In genomic region chr1:201741763-201742342, GRCh38 we compare ENCODE assay signal across 13 cellular contexts.
A peak's percentile ranks its signal among the peaks of the same experiment; 100 is the strongest.
DNase-seq lines count a peak whose midpoint lies in the region; ATAC-seq and TF ChIP-seq lines count a peak whose summit lies in the region.
"Had no signal": no experiment of that assay in that cellular context is flagged by ENCODE, and none has a peak within 500 bp of the region (broad histone marks: within the 10 kb centered on the region; RNA-seq: fewer than 3 reads in every experiment).

No MANE protein-coding gene starts in this region.

- intact Hi-C loops in MCF 10A (cut with micrococcal nuclease) (no loop called here), breast epithelium (cut with DNase I; ENCODE audit: low total_unique reads) (no loop called here)

- peak overlapping the region; percentile 41 for H3K4me3 Mint-ChIP-seq in MCF 10A (ENCODE audit: unreplicated experiment)
- H3K4me3 Mint-ChIP-seq in T-helper 17 cell, result peak overlapping the region; percentile 41
- no peak overlapping the region for H3K4me3 Mint-ChIP-seq in activated CD8-positive, alpha-beta memory T cell treated with anti-CD3 and anti-CD28 coated beads, Interleukin-2, amount 10 ng/mL, durations not matched to agents 7 days and 5 days
- H3K4me3 Mint-ChIP-seq in activated naive CD4-positive, alpha-beta T cell treated with anti-CD3 and anti-CD28 coated beads, Interleukin-2, amount 10 ng/mL, durations not matched to agents 7 days and 5 days, result no peak overlapping the region
- H3K4me3 Mint-ChIP-seq: activated T-cell treated with anti-CD3 and anti-CD28 coated beads, Interleukin-2, amount 50 U/mL, for 24 hours had no signal

- no peaks in the 10 kb centered on the region for H3K27me3 ChIP-seq in breast epithelium

- TF ChIP-seq POLR2A in breast epithelium (IDR thresholded peaks at IDR 0.05), result no peak

- H3K4me1 Mint-ChIP-seq in MCF 10A (ENCODE audit: insufficient read depth, unreplicated experiment), result peaks cover 55% of the 10 kb centered on the region
- H3K4me1 Mint-ChIP-seq in T-helper 17 cell, result peaks cover 22% of the 10 kb centered on the region
- H3K4me1 Mint-ChIP-seq in activated CD8-positive, alpha-beta memory T cell treated with anti-CD3 and anti-CD28 coated beads, Interleukin-2, amount 10 ng/mL, durations not matched to agents 7 days and 5 days, result peaks cover 10% of the 10 kb centered on the region
- H3K4me1 Mint-ChIP-seq in activated naive CD4-positive, alpha-beta T cell treated with anti-CD3 and anti-CD28 coated beads, Interleukin-2, amount 10 ng/mL, durations not matched to agents 7 days and 5 days, result peaks cover 11% of the 10 kb centered on the region

- H3K27ac ChIP-seq in breast epithelium (peak overlapping the region in 1 of 2 donors; percentile 14), temporal lobe (ENCODE audit: low read depth, low read length) (peak overlapping the region; percentile 33)
- H3K27ac ChIP-seq: psoas muscle had no signal

- H3K36me3 Mint-ChIP-seq in MCF 10A (ENCODE audit: insufficient read depth, unreplicated experiment) (peaks cover 6% of the 10 kb centered on the region), T-helper 17 cell (ENCODE audit: low read depth) (no peaks in the 10 kb centered on the region)
- no peaks in the 10 kb centered on the region for H3K36me3 Mint-ChIP-seq in activated CD8-positive, alpha-beta memory T cell treated with anti-CD3 and anti-CD28 coated beads, Interleukin-2, amount 10 ng/mL, durations not matched to agents 7 days and 5 days
- no peaks in the 10 kb centered on the region for H3K36me3 Mint-ChIP-seq in activated naive CD4-positive, alpha-beta T cell treated with anti-CD3 and anti-CD28 coated beads, Interleukin-2, amount 10 ng/mL, durations not matched to agents 7 days and 5 days

- DNase-seq in MCF 10A (ENCODE audit: unreplicated experiment) (peak; percentile 47), breast epithelium (ENCODE audit: low spot score in 2 of 2) (no peak), T-helper 17 cell (no peak), fibroblast of villous mesenchyme (ENCODE audit: low read depth) (peak; percentile 85), NCI-H446 treated with DMSO at 0.1 percent for 48 hours (lab: John Stamatoyannopoulos, UW) (no peak)
- no peak for DNase-seq in activated CD8-positive, alpha-beta memory T cell treated with anti-CD3 and anti-CD28 coated beads, Interleukin-2, amount 10 ng/mL, durations not matched to agents 7 days and 5 days
- DNase-seq in activated naive CD4-positive, alpha-beta T cell treated with anti-CD3 and anti-CD28 coated beads, Interleukin-2, amount 10 ng/mL, durations not matched to agents 7 days and 5 days, result no peak
- DNase-seq: activated T-cell treated with anti-CD3 and anti-CD28 coated beads, Interleukin-2, amount 50 U/mL, for 24 hours; central memory CD4-positive, alpha-beta T cell; gastrocnemius medialis; NCI-H187 treated with DMSO at 0.1 percent for 48 hours had no signal

- no peak overlapping the region for H3K27ac Mint-ChIP-seq in MCF 10A (ENCODE audit: low read depth, unreplicated experiment)
- no peak overlapping the region for H3K27ac Mint-ChIP-seq in T-helper 17 cell
- H3K27ac Mint-ChIP-seq in activated CD8-positive, alpha-beta memory T cell treated with anti-CD3 and anti-CD28 coated beads, Interleukin-2, amount 10 ng/mL, durations not matched to agents 7 days and 5 days, result no peak overlapping the region
- H3K27ac Mint-ChIP-seq in activated naive CD4-positive, alpha-beta T cell treated with anti-CD3 and anti-CD28 coated beads, Interleukin-2, amount 10 ng/mL, durations not matched to agents 7 days and 5 days, result no peak overlapping the region
- H3K27ac Mint-ChIP-seq: activated T-cell treated with anti-CD3 and anti-CD28 coated beads, Interleukin-2, amount 50 U/mL, for 24 hours had no signal

- no TSS peak for BruUV-seq in MCF 10A (replicated peaks; lab: Mats Ljungman, UMichigan)

- H3K9me3 ChIP-seq in breast epithelium (no peaks in the 10 kb centered on the region), T-helper 17 cell (ENCODE audit: control insufficient read depth, low read length, poor library complexity, severe bottlenecking) (no peaks in the 10 kb centered on the region)
- H3K9me3 ChIP-seq: gastrocnemius medialis, psoas muscle had no signal

- no peaks in the 10 kb centered on the region for H3K36me3 ChIP-seq in breast epithelium
- H3K36me3 ChIP-seq: gastrocnemius medialis had no signal

- no peak for TF ChIP-seq CTCF in MCF 10A (IDR thresholded peaks at IDR 0.05; ENCODE audit: unreplicated experiment)
- no peak for TF ChIP-seq CTCF in breast epithelium (IDR thresholded peaks at IDR 0.05)
- no peak for TF ChIP-seq CTCF in fibroblast of villous mesenchyme (IDR thresholded peaks at IDR 0.05; ENCODE audit: insufficient read depth, low read depth, low read length)

- H3K27me3 Mint-ChIP-seq in MCF 10A (ENCODE audit: insufficient read depth, unreplicated experiment) (no peaks in the 10 kb centered on the region), T-helper 17 cell (no peaks in the 10 kb centered on the region)
- peaks cover 65% of the 10 kb centered on the region for H3K27me3 Mint-ChIP-seq in activated CD8-positive, alpha-beta memory T cell treated with anti-CD3 and anti-CD28 coated beads, Interleukin-2, amount 10 ng/mL, durations not matched to agents 7 days and 5 days
- peaks cover 62% of the 10 kb centered on the region for H3K27me3 Mint-ChIP-seq in activated naive CD4-positive, alpha-beta T cell treated with anti-CD3 and anti-CD28 coated beads, Interleukin-2, amount 10 ng/mL, durations not matched to agents 7 days and 5 days

- H3K4me3 ChIP-seq in breast epithelium (no peak overlapping the region), fibroblast of villous mesenchyme (ENCODE audit: low read depth, low read length) (peak overlapping the region; percentile 87)

- H3K9me3 Mint-ChIP-seq in MCF 10A (ENCODE audit: unreplicated experiment), result no peaks in the 10 kb centered on the region
- H3K9me3 Mint-ChIP-seq in activated CD8-positive, alpha-beta memory T cell treated with anti-CD3 and anti-CD28 coated beads, Interleukin-2, amount 10 ng/mL, durations not matched to agents 7 days and 5 days (ENCODE audit: low read depth), result no peaks in the 10 kb centered on the region
- no peaks in the 10 kb centered on the region for H3K9me3 Mint-ChIP-seq in activated naive CD4-positive, alpha-beta T cell treated with anti-CD3 and anti-CD28 coated beads, Interleukin-2, amount 10 ng/mL, durations not matched to agents 7 days and 5 days
- H3K9me3 Mint-ChIP-seq: activated T-cell treated with anti-CD3 and anti-CD28 coated beads, Interleukin-2, amount 50 U/mL, for 24 hours had no signal

- CTCF ChIA-PET in MCF 10A (lab: Yijun Ruan, JAX), result interaction anchor here (0.6 to 19.7 kb wide), 11 partner anchors 17 to 297 kb away, joined by 3 to 332 read pairs (median 3); no protein-coding TSS in a partner anchor
- CTCF ChIA-PET in activated CD8-positive, alpha-beta memory T cell treated with anti-CD3 and anti-CD28 coated beads, Interleukin-2, amount 10 ng/mL, durations not matched to agents 7 days and 5 days (lab: Charles Lee), result no interaction called here
- CTCF ChIA-PET in activated naive CD4-positive, alpha-beta T cell treated with anti-CD3 and anti-CD28 coated beads, Interleukin-2, amount 10 ng/mL, durations not matched to agents 7 days and 5 days (lab: Charles Lee), result interaction anchor here (1.0 kb wide), 1 partner anchor 52 kb away, joined by 3 read pairs; no protein-coding TSS in a partner anchor

- H3K4me1 ChIP-seq in breast epithelium, result peaks cover 2 to 7% of the 10 kb centered on the region in 2 donors

- no peak for ATAC-seq in T-helper 17 cell
- ATAC-seq in activated CD8-positive, alpha-beta memory T cell treated with anti-CD3 and anti-CD28 coated beads, Interleukin-2, amount 10 ng/mL, durations not matched to agents 7 days and 5 days, result no peak
- ATAC-seq: gastrocnemius medialis had no signal

- POLR2A ChIA-PET in MCF 10A (lab: Yijun Ruan, JAX), result interaction anchor here (0.7 to 10.6 kb wide), 10 partner anchors 11 to 197 kb away, joined by 3 to 163 read pairs (median 4); no protein-coding TSS in a partner anchor

Comparison
In these comparisons a context has a peak if more than half of its experiments do, and no peak if none do; other contexts are left out.
1. DNase-seq: peak in MCF 10A (single experiment) and fibroblast of villous mesenchyme (single experiment); none in breast epithelium (0 of 2), T-helper 17 cell (0 of 3), activated CD8-positive, alpha-beta memory T cell treated with anti-CD3 and anti-CD28 coated beads, Interleukin-2, amount 10 ng/mL, durations not matched to agents 7 days and 5 days (single experiment), activated naive CD4-positive, alpha-beta T cell treated with anti-CD3 and anti-CD28 coated beads, Interleukin-2, amount 10 ng/mL, durations not matched to agents 7 days and 5 days (single experiment) and NCI-H446 treated with DMSO at 0.1 percent for 48 hours (single experiment).
2. H3K4me3 Mint-ChIP-seq: peak in MCF 10A (single experiment) and T-helper 17 cell (single experiment); none in activated CD8-positive, alpha-beta memory T cell treated with anti-CD3 and anti-CD28 coated beads, Interleukin-2, amount 10 ng/mL, durations not matched to agents 7 days and 5 days (single experiment) and activated naive CD4-positive, alpha-beta T cell treated with anti-CD3 and anti-CD28 coated beads, Interleukin-2, amount 10 ng/mL, durations not matched to agents 7 days and 5 days (single experiment).